ENCODE assay signal across 8 cellular contexts in genomic region chr10:6473430-6473829, GRCh38.
DNase-seq lines count a peak whose midpoint lies in the region; ATAC-seq and TF ChIP-seq lines count a peak whose summit lies in the region.

No MANE protein-coding gene starts in this region.

- no peak overlapping the region for H3K4me3 ChIP-seq in DOHH2 (ENCODE audit: low read length)

- no peaks in the 10 kb centered on the region for H3K27me3 ChIP-seq in DOHH2 (ENCODE audit: control insufficient read depth, low read length)

- no peaks in the 10 kb centered on the region for H3F3A ChIP-seq in DOHH2 (ENCODE audit: control insufficient read depth, insufficient read depth)

- H3K36me3 ChIP-seq in DOHH2 (ENCODE audit: control insufficient read depth, low read length), result no peaks in the 10 kb centered on the region

- H3K4me1 ChIP-seq in DOHH2 (ENCODE audit: control insufficient read depth, low read length), result peaks cover 12% of the 10 kb centered on the region

- intact Hi-C loops in left colon (cut with DNase I, micrococcal nuclease), result no loop called here

- no peaks in the 10 kb centered on the region for H3K9me2 ChIP-seq in DOHH2 (replicated peaks; ENCODE audit: control insufficient read depth, low read length)

- no peaks in the 10 kb centered on the region for H4K20me1 ChIP-seq in DOHH2 (ENCODE audit: control insufficient read depth, insufficient read depth, low read depth, low read length)

- H3K9me3 ChIP-seq in DOHH2 (ENCODE audit: control insufficient read depth, insufficient read depth, low read length), result no peaks in the 10 kb centered on the region

- ATAC-seq in HG03432 (IDR thresholded peaks at IDR 0.05; ENCODE audit: unreplicated experiment), result peak; percentile 64
- no peak for ATAC-seq in GM21576 (IDR thresholded peaks at IDR 0.05; ENCODE audit: unreplicated experiment)
- no peak for ATAC-seq in left colon

- no peaks in the 10 kb centered on the region for H3K79me2 ChIP-seq in DOHH2 (ENCODE audit: control insufficient read depth, low read length)

- H3K4me2 ChIP-seq in DOHH2 (ENCODE audit: low read length), result peak overlapping the region; percentile 9; the same call in 1 of the 2 replicates

- peak; percentile 14 to 27 for DNase-seq in activated CD4-positive, alpha-beta T cell treated with anti-CD3 and anti-CD28 coated beads for 24 hours (ENCODE audit: low read depth in 2 of 2)
- DNase-seq in kidney tubule cell (ENCODE audit: low spot score) (peak; percentile 47), DMS153 (lab: John Stamatoyannopoulos, UW) (no peak), left colon (no peak), DMS 273 (lab: John Stamatoyannopoulos, UW; ENCODE audit: unreplicated experiment) (no peak)

- TF ChIP-seq CTCF in DOHH2 (IDR thresholded peaks at IDR 0.05; ENCODE audit: low read depth, low read length, poor library complexity, severe bottlenecking), result no peak

- H3K27ac ChIP-seq in DOHH2 (ENCODE audit: low read depth, low read length), result no peak overlapping the region

Comparison
In these comparisons a context has a peak if more than half of its experiments do, and no peak if none do; other contexts are left out.
1. DNase-seq: peak in activated CD4-positive, alpha-beta T cell treated with anti-CD3 and anti-CD28 coated beads for 24 hours (2 of 2) and kidney tubule cell (single experiment); none in DMS153 (single experiment), left colon (0 of 2) and DMS 273 (single experiment).